ENCODE assay signal across 23 cellular contexts in the genomic region with DNA sequence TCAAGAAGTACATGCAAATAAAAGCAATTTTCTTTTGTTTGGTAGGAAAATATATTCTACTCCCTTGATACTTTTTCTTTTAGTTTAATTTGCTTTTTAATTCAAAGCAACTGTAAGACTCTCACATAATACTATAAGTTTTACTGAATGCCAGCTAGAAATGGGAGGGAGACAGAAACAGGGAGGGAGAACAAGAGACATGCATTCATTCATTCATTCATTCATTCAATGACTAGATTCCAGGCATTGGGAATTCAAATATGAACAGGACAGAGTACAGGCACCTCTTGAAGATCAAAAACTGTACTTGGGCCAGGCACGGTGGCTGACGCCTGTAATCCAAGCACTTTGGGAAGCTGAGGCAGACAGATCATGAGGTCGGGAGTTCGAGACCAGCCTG.
A peak's percentile ranks its signal among the peaks of the same experiment; 100 is the strongest.
DNase-seq lines count a peak whose midpoint lies in the region; ATAC-seq, FAIRE-seq and TF ChIP-seq lines count a peak whose summit lies in the region.
"Had no signal": no experiment of that assay in that cellular context is flagged by ENCODE, and none has a peak within 500 bp of the region (broad histone marks: within the 10 kb centered on the region; RNA-seq: fewer than 3 reads in every experiment).

No MANE protein-coding gene starts in this region.

- H3K4me1 ChIP-seq in CD8-positive, alpha-beta T cell (ENCODE audit: insufficient read depth, low read length): no peaks in the 10 kb centered on the region
- H3K4me1 ChIP-seq in GM12878 (ENCODE audit: control insufficient read depth, insufficient read depth, low read length) (no peaks in the 10 kb centered on the region), neural progenitor cell (no peaks in the 10 kb centered on the region)

- CTCF ChIA-PET in CD8-positive, alpha-beta T cell (lab: Charles Lee): no interaction called here
- CTCF ChIA-PET in GM12878 (lab: Yijun Ruan, JAX): no interaction called here

- TF ChIP-seq EP300 in GM12878 (IDR thresholded peaks at IDR 0.05; ENCODE audit: borderline replicate concordance in 1 of 2, control insufficient read depth in 1 of 2, low read depth in 2 of 2, low read length in 2 of 2): no peak

- POLR2A ChIA-PET in CD8-positive, alpha-beta T cell (lab: Charles Lee): no interaction called here
- POLR2A ChIA-PET in GM12878 (lab: Charles Lee): no interaction called here

- no peaks in the 10 kb centered on the region for H3K36me3 ChIP-seq in CD8-positive, alpha-beta T cell (ENCODE audit: insufficient read depth, low read length)
- no peaks in the 10 kb centered on the region for H3K36me3 ChIP-seq in GM12878 (ENCODE audit: control insufficient read depth in 2 of 2, insufficient read depth in 2 of 2, low read length in 1 of 2)
- no peaks in the 10 kb centered on the region for H3K36me3 ChIP-seq in neural progenitor cell

- no TSS peak for BruUV-seq in GM12878 (replicated peaks; lab: Mats Ljungman, UMichigan)

- TF ChIP-seq RAD21 in GM12878 (IDR thresholded peaks at IDR 0.05; ENCODE audit: insufficient read depth, low read depth, low read length): no peak

- SMC1A ChIA-PET in GM12878 (lab: Charles Lee; ENCODE audit: uncharacterized antibody, unreplicated experiment): no interaction called here

- H3K27ac Mint-ChIP-seq in CD8-positive, alpha-beta T cell: peak overlapping the region; percentile 18
- H3K27ac Mint-ChIP-seq in T-helper 17 cell (peak overlapping the region; percentile 37), neural progenitor cell (peak overlapping the region; percentile 34)
- H3K27ac Mint-ChIP-seq: B cell had no signal

- H3K27me3 ChIP-seq in CD8-positive, alpha-beta T cell (ENCODE audit: insufficient read depth, low read length): no peaks in the 10 kb centered on the region
- no peaks in the 10 kb centered on the region for H3K27me3 ChIP-seq in GM12878 (replicated peaks in 1 of 2; ENCODE audit: control insufficient read depth in 2 of 2, insufficient read depth in 2 of 2, low read length in 1 of 2)
- no peaks in the 10 kb centered on the region for H3K27me3 ChIP-seq in neural progenitor cell

- DNase-seq in CD8-positive, alpha-beta T cell: no peak
- DNase-seq in T-helper 17 cell (no peak), GM12878 (ENCODE audit: low read depth, low spot score) (no peak), neural progenitor cell (ENCODE audit: low spot score) (no peak), putamen (ENCODE audit: low spot score) (no peak), posterior cingulate gyrus (no peak), hippocampal formation (lab: John Stamatoyannopoulos, UW) (no peak)
- DNase-seq: AML-193; CD4-positive, alpha-beta T cell; CD8-positive, alpha-beta memory T cell; COR-L47; DMS79 treated with DMSO at 0.1 percent for 48 hours; GF-D8 had no signal

- H3K79me2 ChIP-seq in GM12878 (ENCODE audit: control insufficient read depth, insufficient read depth, low read length) (no peaks in the 10 kb centered on the region), neural progenitor cell (ENCODE audit: low read depth) (peaks cover 7% of the 10 kb centered on the region)

- H2AFZ ChIP-seq in GM12878 (ENCODE audit: control insufficient read depth, low read depth, low read length) (no peak overlapping the region), neural progenitor cell (replicated peaks) (no peak overlapping the region)

- no peaks in the 10 kb centered on the region for H3K9me3 ChIP-seq in CD8-positive, alpha-beta T cell (ENCODE audit: low read length)
- H3K9me3 ChIP-seq in T-helper 17 cell (ENCODE audit: control insufficient read depth, low read length, poor library complexity, severe bottlenecking) (no peaks in the 10 kb centered on the region), GM12878 (replicated peaks; ENCODE audit: control insufficient read depth, insufficient read depth, low read length) (no peaks in the 10 kb centered on the region), neural progenitor cell (ENCODE audit: low read depth) (no peaks in the 10 kb centered on the region)
- H3K9me3 ChIP-seq: A549 had no signal

- H4K20me1 ChIP-seq in GM12878 (ENCODE audit: control insufficient read depth, insufficient read depth): no peaks in the 10 kb centered on the region
- H4K20me1 ChIP-seq in neural progenitor cell (ENCODE audit: low read depth): peaks cover 16% of the 10 kb centered on the region

- H3K4me3 Mint-ChIP-seq in CD8-positive, alpha-beta T cell: no peak overlapping the region
- H3K4me3 Mint-ChIP-seq in T-helper 17 cell (no peak overlapping the region), neural progenitor cell (no peak overlapping the region)
- H3K4me3 Mint-ChIP-seq: B cell; CD4-positive, alpha-beta T cell; CD8-positive, alpha-beta memory T cell had no signal

- H3K4me1 Mint-ChIP-seq in CD8-positive, alpha-beta T cell (ENCODE audit: low read depth): peaks cover 36% of the 10 kb centered on the region
- H3K4me1 Mint-ChIP-seq in T-helper 17 cell (peaks cover 17% of the 10 kb centered on the region), neural progenitor cell (peaks cover 24% of the 10 kb centered on the region)

- 55% methylated on average over 4 of the region's 4 CpGs for WGBS in GM12878 (ENCODE audit: insufficient coverage, insufficient replicate concordance, low lambda C conversion rate, missing lambda C conversion rate)

- ATAC-seq in CD8-positive, alpha-beta T cell: no peak
- no peak for ATAC-seq in T-helper 17 cell
- ATAC-seq in GM12878: no peak
- ATAC-seq in GM21825 (IDR thresholded peaks at IDR 0.05; ENCODE audit: unreplicated experiment): no peak

- H3K27me3 Mint-ChIP-seq in CD8-positive, alpha-beta T cell (ENCODE audit: low read depth): no peaks in the 10 kb centered on the region
- H3K27me3 Mint-ChIP-seq in T-helper 17 cell (no peaks in the 10 kb centered on the region), neural progenitor cell (ENCODE audit: insufficient read depth, low read depth) (no peaks in the 10 kb centered on the region)
- H3K27me3 Mint-ChIP-seq: B cell; CD4-positive, alpha-beta T cell had no signal

- RAD21 ChIA-PET in GM12878 (lab: Charles Lee; ENCODE audit: unreplicated experiment): no interaction called here

- FAIRE-seq in GM12878 (lab: Jason Lieb, UNC): no peak
- FAIRE-seq: A549, D721Med, G401.6, GM12892, GM18507 had no signal

- no peaks in the 10 kb centered on the region for H3K9me3 Mint-ChIP-seq in CD8-positive, alpha-beta T cell
- H3K9me3 Mint-ChIP-seq in neural progenitor cell: peaks cover 20% of the 10 kb centered on the region
- H3K9me3 Mint-ChIP-seq: CD4-positive, alpha-beta T cell; CD8-positive, alpha-beta memory T cell had no signal

- no peak for TF ChIP-seq POLR2A in GM12878 (IDR thresholded peaks at IDR 0.05; ENCODE audit: low read depth, low read length)

- no peak overlapping the region for H3K4me3 ChIP-seq in CD8-positive, alpha-beta T cell (ENCODE audit: low read depth, low read length)
- H3K4me3 ChIP-seq in GM12878: no peak overlapping the region
- no peak overlapping the region for H3K4me3 ChIP-seq in neural progenitor cell
- H3K4me3 ChIP-seq: A549; BLaER1 treated with 17β-estradiol and CSF1 and Interleukin-3, amounts not matched to agents 10 nM and 100 nM had no signal

- in situ Hi-C loops in GM12878 (cut with MboI): no loop called here

- H3K27ac ChIP-seq in CD8-positive, alpha-beta T cell (ENCODE audit: low read depth, low read length): no peak overlapping the region
- H3K27ac ChIP-seq in GM12878 (ENCODE audit: control insufficient read depth, insufficient read depth): no peak overlapping the region
- H3K27ac ChIP-seq in neural progenitor cell: no peak overlapping the region
- H3K27ac ChIP-seq: 22Rv1; BLaER1 treated with 17β-estradiol and CSF1 and Interleukin-3, amounts not matched to agents 10 nM and 100 nM; C4-2B had no signal

- intact Hi-C loops in CD8-positive, alpha-beta T cell (cut with DNase I, micrococcal nuclease): no loop called here
- intact Hi-C loops in GM12878 (cut with micrococcal nuclease; ENCODE audit: unreplicated experiment) (no loop called here), posterior cingulate gyrus (cut with DNase I) (no loop called here)

- H3K4me2 ChIP-seq in GM12878 (ENCODE audit: control insufficient read depth, insufficient read depth) (no peak overlapping the region), neural progenitor cell (no peak overlapping the region)
- H3K4me2 ChIP-seq: BLaER1 treated with 17β-estradiol and CSF1 and Interleukin-3, amounts not matched to agents 10 nM and 100 nM had no signal

- no peaks in the 10 kb centered on the region for H3F3A ChIP-seq in neural progenitor cell (ENCODE audit: low read depth)

- no peak for TF ChIP-seq CTCF in CD8-positive, alpha-beta T cell (IDR thresholded peaks at IDR 0.05)
- TF ChIP-seq CTCF in GM12878 (IDR thresholded peaks at IDR 0.05 in 2 of 3, conservative IDR thresholded peaks at IDR 0.05 in 1 of 3; ENCODE audit: control insufficient read depth in 2 of 3, extremely low read depth in 1 of 3, insufficient read depth in 1 of 3, low read depth in 3 of 3, low read length in 3 of 3) (no peak), neural progenitor cell (IDR thresholded peaks at IDR 0.05) (no peak)

- H3K9ac ChIP-seq in GM12878 (ENCODE audit: control insufficient read depth, insufficient read depth, low read length) (no peak overlapping the region), neural progenitor cell (no peak overlapping the region)
- H3K9ac ChIP-seq: BLaER1 treated with 17β-estradiol and CSF1 and Interleukin-3, amounts not matched to agents 10 nM and 100 nM had no signal

- H3K36me3 Mint-ChIP-seq in CD8-positive, alpha-beta T cell: peaks cover 52% of the 10 kb centered on the region
- peaks cover 4% of the 10 kb centered on the region for H3K36me3 Mint-ChIP-seq in T-helper 17 cell (ENCODE audit: low read depth)
- peaks cover 19% of the 10 kb centered on the region for H3K36me3 Mint-ChIP-seq in neural progenitor cell

TF ChIP-seq in GM12878, 131 proteins besides CTCF, POLR2A, EP300 and RAD21:
- TF ChIP-seq ZNF24 (IDR thresholded peaks at IDR 0.05) (peak; percentile 76; the same call in 1 of the 2 replicates), KLF5 (IDR thresholded peaks at IDR 0.05; ENCODE audit: partially characterized antibody) (no peak)
